8 cellular contexts compared by ENCODE assay signal in the genomic region with DNA sequence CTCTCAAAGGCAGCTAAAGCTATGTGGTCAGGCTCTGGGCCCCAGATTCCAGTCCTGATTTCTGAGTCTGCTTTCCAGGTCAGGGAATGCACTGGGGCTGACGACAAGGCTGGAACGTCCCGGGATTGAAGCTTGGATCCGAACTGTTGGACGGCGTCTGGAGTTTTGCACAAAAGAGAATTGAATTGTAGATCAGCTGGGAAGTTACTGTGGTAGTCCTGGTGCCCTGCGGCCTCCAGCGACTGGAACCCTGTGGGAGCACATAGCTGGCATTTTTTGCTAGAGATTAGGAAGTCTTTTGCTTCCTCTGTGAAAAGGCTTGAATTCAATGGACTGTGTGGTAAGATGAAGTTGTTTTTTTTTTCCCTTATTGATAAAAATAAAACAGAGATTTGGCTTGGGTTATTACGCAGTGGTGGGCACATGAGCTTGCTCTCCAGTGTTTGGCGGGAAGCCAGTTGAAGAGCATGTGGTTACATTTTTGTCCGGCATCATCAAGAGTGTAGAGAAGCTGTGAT. TPM values are rescaled to one million over a fixed set of nuclear protein-coding genes. Genes with fewer than 3 reads are reported as not detected.
DNase-seq lines count a peak whose midpoint lies in the region; FAIRE-seq and TF ChIP-seq lines count a peak whose summit lies in the region.

A gene (plus strand): TSS at position 51 of the 518 bp plus-strand sequence.

- DNase-seq in H4 (ENCODE audit: low spot score), result no peak
- DNase-seq in amniotic epithelial cell (ENCODE audit: low read depth), result peak; percentile 49
- no peak for DNase-seq in left ventricle myocardium inferior
- peak; percentile 64 for DNase-seq in retinal pigment epithelial cell (ENCODE audit: low read depth)
- no peak for DNase-seq in GM12891 (ENCODE audit: insufficient read length, low spot score)
- no peak for DNase-seq in NCI-H748 treated with DMSO at 0.1 percent for 48 hours (lab: John Stamatoyannopoulos, UW)
- DNase-seq in GM20000 (ENCODE audit: low spot score), result no peak
- no peak for DNase-seq in effector memory CD4-positive, alpha-beta T cell

- peak within 1 kb of the TSS; percentile 37 for H3K27ac ChIP-seq in left ventricle myocardium inferior (replicated peaks)
- no peak within 1 kb of the TSS for H3K27ac ChIP-seq in effector memory CD4-positive, alpha-beta T cell (ENCODE audit: insufficient read depth, low read length, poor library complexity, severe bottlenecking)

- no peak for FAIRE-seq in GM12891 (lab: Jason Lieb, UNC)

- intact Hi-C loops in left ventricle myocardium inferior (cut with micrococcal nuclease), result no loop called here

- TF ChIP-seq CTCF in left ventricle myocardium inferior (IDR thresholded peaks at IDR 0.05; ENCODE audit: borderline replicate concordance), result no peak
- TF ChIP-seq CTCF in retinal pigment epithelial cell (conservative IDR thresholded peaks at IDR 0.05; ENCODE audit: low read depth, low read length), result peak; percentile 2
- no peak for TF ChIP-seq CTCF in GM20000 (IDR thresholded peaks at IDR 0.05; ENCODE audit: extremely low read depth, missing control alignments)

- no peak for TF ChIP-seq POLR2A in GM12891 (IDR thresholded peaks at IDR 0.05; ENCODE audit: low read depth, low read length)

- no peaks in the 10 kb centered on the region for H3K36me3 ChIP-seq in left ventricle myocardium inferior
- no peaks in the 10 kb centered on the region for H3K36me3 ChIP-seq in effector memory CD4-positive, alpha-beta T cell (ENCODE audit: control insufficient read depth, insufficient read depth, low read length)

- H3K4me1 ChIP-seq in left ventricle myocardium inferior, result peaks cover 26% of the 10 kb centered on the region
- H3K4me1 ChIP-seq in effector memory CD4-positive, alpha-beta T cell (ENCODE audit: control insufficient read depth, insufficient read depth, low read length, poor library complexity, severe bottlenecking), result no peaks in the 10 kb centered on the region

- no peaks in the 10 kb centered on the region for H3K9me3 ChIP-seq in left ventricle myocardium inferior (replicated peaks)
- no peaks in the 10 kb centered on the region for H3K9me3 ChIP-seq in effector memory CD4-positive, alpha-beta T cell (ENCODE audit: control insufficient read depth, low read length)

- no peaks in the 10 kb centered on the region for H3K27me3 ChIP-seq in left ventricle myocardium inferior (ENCODE audit: low read depth)
- no peaks in the 10 kb centered on the region for H3K27me3 ChIP-seq in effector memory CD4-positive, alpha-beta T cell (replicated peaks; ENCODE audit: control insufficient read depth, insufficient read depth, low read length, poor library complexity, severe bottlenecking)

- no peak within 1 kb of the TSS for H3K4me3 ChIP-seq in left ventricle myocardium inferior
- no peak within 1 kb of the TSS for H3K4me3 ChIP-seq in retinal pigment epithelial cell (ENCODE audit: low read length)
- no peak within 1 kb of the TSS for H3K4me3 ChIP-seq in effector memory CD4-positive, alpha-beta T cell (ENCODE audit: insufficient read depth, low read depth, low read length, poor library complexity, severe bottlenecking)

TF ChIP-seq in GM12891, 5 proteins besides CTCF, POLR2A, EP300 and RAD21:
- TF ChIP-seq POLR2AphosphoS5 (IDR thresholded peaks at IDR 0.05; ENCODE audit: low read depth, low read length) (no peak), SPI1 (IDR thresholded peaks at IDR 0.05; ENCODE audit: low read depth, low read length) (no peak), POU2F2 (IDR thresholded peaks at IDR 0.05; ENCODE audit: low read depth, low read length) (no peak), PAX5 (IDR thresholded peaks at IDR 0.05; ENCODE audit: insufficient read depth, low read length, severe bottlenecking) (no peak), TAF1 (IDR thresholded peaks at IDR 0.05; ENCODE audit: low read depth, low read length) (no peak)
TF ChIP-seq in GM12891: peak in this region for 0.

RNA-seq across cellular contexts. Expression of the gene that starts here (rescaled TPM):
- 24.4 and 32.1 TPM in 2 replicates for total RNA-seq in H4 (2014; rRNA removed; shearing (Covaris generic))
- total RNA-seq in left ventricle myocardium inferior, result 219 TPM
- 85.5 TPM for polyA plus RNA-seq in GM12891 (2012; ENCODE audit: low read depth, missing spikeins)

Comparison
In these comparisons a context has a peak if more than half of its experiments do, and no peak if none do; other contexts are left out.
1. DNase-seq: peak in amniotic epithelial cell (single experiment) and retinal pigment epithelial cell (single experiment); none in H4 (single experiment), left ventricle myocardium inferior (single experiment), GM12891 (single experiment), NCI-H748 treated with DMSO at 0.1 percent for 48 hours (single experiment), GM20000 (single experiment) and effector memory CD4-positive, alpha-beta T cell (0 of 3).